ENCODE assay signal across 10 cellular contexts in genomic region chr18:31610841-31611240, GRCh38. TPM values are rescaled to one million over a fixed set of nuclear protein-coding genes. Genes with fewer than 3 reads are reported as not detected.
DNase-seq lines count a peak whose midpoint lies in the region; ATAC-seq and TF ChIP-seq lines count a peak whose summit lies in the region.
"Had no signal": no experiment of that assay in that cellular context is flagged by ENCODE, and none has a peak within 500 bp of the region (broad histone marks: within the 10 kb centered on the region; RNA-seq: fewer than 3 reads in every experiment).

No MANE protein-coding gene starts in this region.

- H3K4me3 ChIP-seq in astrocyte of the cerebellum (ENCODE audit: low read depth, low read length): no peak overlapping the region
- H3K4me3 ChIP-seq: dorsolateral prefrontal cortex, SJCRH30 had no signal

- ATAC-seq in left lobe of liver (peak; percentile 44), GM21447 (IDR thresholded peaks at IDR 0.05; ENCODE audit: unreplicated experiment) (no peak)

- peak; percentile 84 for DNase-seq in ELF-1 (ENCODE audit: low read depth, low spot score)
- peak; percentile 16 for DNase-seq in HT1080 (ENCODE audit: low read depth)
- DNase-seq in astrocyte of the cerebellum (ENCODE audit: low read depth): no peak
- no peak for DNase-seq in left lobe of liver (ENCODE audit: low spot score)
- no peak for DNase-seq in NOMO-1 (lab: John Stamatoyannopoulos, UW; ENCODE audit: unreplicated experiment in 2 of 2)
- DNase-seq in HuH-7.5 (ENCODE audit: low spot score): no peak
- no peak for DNase-seq in GM13977 (ENCODE audit: low spot score)

- in situ Hi-C loops in astrocyte of the cerebellum (cut with HindIII; ENCODE audit: low sequenced_read_pairs): loop anchor here (5.0 kb wide), 1 partner anchor 34 kb away; no protein-coding TSS in a partner anchor
- in situ Hi-C loops in GM13977 (cut with MboI; ENCODE audit: low pct_unique_long_range_greater_than_20kb, low sequenced_read_pairs, unreplicated experiment): no loop called here

- TF ChIP-seq CTCF in astrocyte of the cerebellum (IDR thresholded peaks at IDR 0.05; ENCODE audit: low read depth, low read length, missing control alignments): peak; percentile 28
- no peak for TF ChIP-seq CTCF in GM13977 (IDR thresholded peaks at IDR 0.05; ENCODE audit: extremely low read depth, insufficient read depth, missing control alignments)

RNA-seq across cellular contexts. Expression of gene TTR, which starts 19.2 kb away (rescaled TPM):
- total RNA-seq in HT1080 (2014; rRNA removed; shearing (Covaris generic)): not detected in 2 replicates
- not detected in 2 replicates for polyA plus RNA-seq in HT1080 (2015; cell fraction: cytosol; rRNA removed)
- not detected in 2 replicates for polyA plus RNA-seq in HT1080 (2015; cell fraction: nucleus; rRNA removed)
- total RNA-seq in left lobe of liver: 4,291 TPM
- total RNA-seq: SJCRH30 had no signal

Comparison
In these comparisons a context has a peak if more than half of its experiments do, and no peak if none do; other contexts are left out.
1. DNase-seq: peak in ELF-1 (single experiment) and HT1080 (single experiment); none in astrocyte of the cerebellum (single experiment), left lobe of liver (single experiment), NOMO-1 (0 of 2), HuH-7.5 (single experiment) and GM13977 (single experiment).
2. RNA of gene TTR, which starts 19.2 kb away (total RNA-seq): 4,291 TPM in left lobe of liver (single experiment); not detected in HT1080; every median in the first group is over 1,000 times any median in the second.